ENCODE assay signal across 7 cellular contexts in genomic region chr5:119453045-119453383, GRCh38. TPM values are rescaled to one million over a fixed set of nuclear protein-coding genes. Genes with fewer than 3 reads are reported as not detected.
A peak's percentile ranks its signal among the peaks of the same experiment; 100 is the strongest.
DNase-seq lines count a peak whose midpoint lies in the region; ATAC-seq, FAIRE-seq and TF ChIP-seq lines count a peak whose summit lies in the region.

No MANE protein-coding gene starts in this region.

- peak overlapping the region; percentile 81 for H3K4me2 ChIP-seq in HepG2 (ENCODE audit: low read depth, low read length)

- no peak for TF ChIP-seq EP300 in HepG2 (IDR thresholded peaks at IDR 0.05; ENCODE audit: low read depth in 2 of 2, low read length in 2 of 2)
- no peak for TF ChIP-seq EP300 in HepG2 (CRISPR knock-in tag; IDR thresholded peaks at IDR 0.05; ENCODE audit: borderline replicate concordance)

- TF ChIP-seq RAD21 in HepG2 (CRISPR knock-in tag; IDR thresholded peaks at IDR 0.05) = no peak

- H3K4me1 ChIP-seq in HEK293 (ENCODE audit: control insufficient read depth, insufficient read depth, low read length) = no peaks in the 10 kb centered on the region
- H3K4me1 ChIP-seq in HepG2 (ENCODE audit: insufficient read depth, low read length) = peaks cover 35% of the 10 kb centered on the region

- 1% methylated on average over 13 of the region's 13 CpGs for WGBS in HepG2 (ENCODE audit: low lambda C conversion rate)

- intact Hi-C loops in HepG2 (cut with micrococcal nuclease; ENCODE audit: unreplicated experiment) = loop anchor here (2.0 kb wide), 1 partner anchor 14 kb away; no protein-coding TSS in a partner anchor

- no peaks in the 10 kb centered on the region for H3K9me3 ChIP-seq in HEK293 (ENCODE audit: control insufficient read depth, insufficient read depth, low read depth, low read length)
- no peaks in the 10 kb centered on the region for H3K9me3 ChIP-seq in HepG2 (ENCODE audit: low read length)

- 0 out of 2 replicates have a peak, but pooled peaks cover 3% of the 10 kb centered on the region for H4K20me1 ChIP-seq in HepG2 (ENCODE audit: insufficient read depth, low read length)

- H3K4me3 ChIP-seq in HEK293 (ENCODE audit: low read depth, low read length) (peak overlapping the region; percentile 85), HepG2 (replicated peaks in 1 of 3; ENCODE audit: insufficient read depth in 1 of 3, low read depth in 2 of 3, low read length in 3 of 3) (peak overlapping the region; percentile 89 to 98 (median 97))

- peaks cover 0 to 6% of the 10 kb centered on the region in 2 experiments; a peak in 1 of 3 replicates for H3K36me3 ChIP-seq in HEK293 (ENCODE audit: control insufficient read depth in 2 of 2, insufficient read depth in 1 of 2, low read length in 2 of 2)
- 0 out of 5 replicates have a peak, but pooled peaks cover 0 to 6% of the 10 kb centered on the region in 2 experiments for H3K36me3 ChIP-seq in HepG2 (replicated peaks in 1 of 2; ENCODE audit: control insufficient read depth in 1 of 2, insufficient read depth in 2 of 2, low read length in 2 of 2)

- no peak for TF ChIP-seq CTCF in HEK293 (tag by site-specific recombination; IDR thresholded peaks at IDR 0.05)
- no peak for TF ChIP-seq CTCF in HepG2 (CRISPR knock-in tag; IDR thresholded peaks at IDR 0.05)

- H3K27me3 ChIP-seq in HepG2 (ENCODE audit: control insufficient read depth in 1 of 2, insufficient read depth in 2 of 2, low read length in 2 of 2) = no peaks in the 10 kb centered on the region; a peak in 1 of 5 replicates

- no peak for TF ChIP-seq POLR2A in HepG2 (IDR thresholded peaks at IDR 0.05; ENCODE audit: insufficient read depth in 1 of 2, low read depth in 2 of 2, low read length in 2 of 2)

- BruUV-seq in HepG2 (replicated peaks; lab: Mats Ljungman, UMichigan) = no TSS peak

- H3K4me3 Mint-ChIP-seq in central memory CD8-positive, alpha-beta T cell = peak overlapping the region; percentile 91

- in situ Hi-C loops in HepG2 (cut with HindIII; ENCODE audit: extremely low pct_ligation_motif_present, low pct_unique_long_range_greater_than_20kb) = loop anchor here (25.0 kb wide), 1 partner anchor 284 kb away; no protein-coding TSS in a partner anchor
- in situ Hi-C loops in KBM-7 (cut with MboI; ENCODE audit: low pct_unique_long_range_greater_than_20kb, low sequenced_read_pairs) = loop anchor here (25.0 kb wide), 1 partner anchor 284 kb away; no protein-coding TSS in a partner anchor

- H3K27ac ChIP-seq in HEK293 (ENCODE audit: extremely low read depth, low read depth, low read length) (peak overlapping the region; percentile 73; the same call in 1 of the 2 replicates), HepG2 (ENCODE audit: extremely low read length, insufficient read depth, low read length) (peak overlapping the region; percentile 100), substantia nigra (ENCODE audit: low read depth, low read length, poor library complexity, severe bottlenecking) (peak overlapping the region; percentile 85)

- H2AFZ ChIP-seq in HepG2 (ENCODE audit: low read length) = no peak overlapping the region

- H3K4me1 Mint-ChIP-seq in central memory CD8-positive, alpha-beta T cell = peaks cover 26% of the 10 kb centered on the region

- peaks cover 16% of the 10 kb centered on the region for H3K27me3 Mint-ChIP-seq in central memory CD8-positive, alpha-beta T cell

- peaks cover 36% of the 10 kb centered on the region for H3K79me2 ChIP-seq in HepG2 (ENCODE audit: insufficient read depth, low read length)

- ATAC-seq in GM18498 (IDR thresholded peaks at IDR 0.05; ENCODE audit: unreplicated experiment) (peak; percentile 15), HepG2 (peak; percentile 47)
- peak; percentile 4 for ATAC-seq in central memory CD8-positive, alpha-beta T cell (replicated peaks; ENCODE audit: extremely low read depth, poor library complexity, severe bottlenecking)

- CTCF ChIA-PET in HEK293 (lab: Yijun Ruan, JAX) = interaction anchor here (0.6 kb wide), 1 partner anchor 620 kb away, joined by 3 read pairs; no protein-coding TSS in a partner anchor
- CTCF ChIA-PET in HepG2 (lab: Yijun Ruan, JAX; ENCODE audit: low intra/inter-chr PET ratio, low total read pairs) = no interaction called here

- DNase-seq in NCI-H524 treated with DMSO at 0.1 percent for 48 hours (lab: John Stamatoyannopoulos, UW) (peak; percentile 22), HepG2 (ENCODE audit: low spot score) (no peak), substantia nigra (lab: John Stamatoyannopoulos, UW) (peak in 6 of 49 donors; percentile 12 to 57 (median 29)), KBM-7 (no peak)
- DNase-seq in central memory CD8-positive, alpha-beta T cell (ENCODE audit: low spot score in 2 of 2) = no peak

- H3K36me3 Mint-ChIP-seq in central memory CD8-positive, alpha-beta T cell (ENCODE audit: insufficient read depth) = peaks cover 2% of the 10 kb centered on the region

- peak overlapping the region; percentile 87 for H3K27ac Mint-ChIP-seq in central memory CD8-positive, alpha-beta T cell (ENCODE audit: low read depth)

- H3K9me3 Mint-ChIP-seq in central memory CD8-positive, alpha-beta T cell = no peaks in the 10 kb centered on the region

- FAIRE-seq in HepG2 (lab: Jason Lieb, UNC) = no peak

- peak overlapping the region; percentile 99 for H3K9ac ChIP-seq in HepG2 (ENCODE audit: insufficient read depth, low read depth, low read length)

- POLR2A ChIA-PET in HEK293 (lab: Yijun Ruan, JAX) (no interaction called here), HepG2 (lab: Yijun Ruan, JAX) (interaction anchor here (0.9 to 2.7 kb wide), 4 partner anchors 10 to 71 kb away, joined by 3 to 25 read pairs (median 6); no protein-coding TSS in a partner anchor)

TF ChIP-seq in HEK293, 187 proteins besides CTCF, POLR2A, EP300 and RAD21 (continues in another document):
- TF ChIP-seq ZNF335 (tag by site-specific recombination; conservative IDR thresholded peaks at IDR 0.05) (0 out of 2 replicates have a peak, but pooled peaks have one; percentile 1), ZNF585B (tag by site-specific recombination; IDR thresholded peaks at IDR 0.05) (no peak), MZF1 (tag by site-specific recombination; IDR thresholded peaks at IDR 0.05; ENCODE audit: borderline replicate concordance) (no peak), ZBTB6 (tag by site-specific recombination; IDR thresholded peaks at IDR 0.05) (peak; percentile 62; the same call in 1 of the 2 replicates), ZNF660 (tag by site-specific recombination; IDR thresholded peaks at IDR 0.05) (no peak)

TF ChIP-seq in HepG2, 621 proteins besides CTCF, POLR2A, EP300 and RAD21 (continues in another document):
- no peak for TF ChIP-seq ZNF275 (CRISPR knock-in tag; IDR thresholded peaks at IDR 0.05; ENCODE audit: borderline replicate concordance)
- TF ChIP-seq ZNF615 (CRISPR knock-in tag; IDR thresholded peaks at IDR 0.05; ENCODE audit: borderline replicate concordance) = 0 out of 2 replicates have a peak, but pooled peaks have one; percentile 34
- no peak for TF ChIP-seq ZNF800 (CRISPR knock-in tag; IDR thresholded peaks at IDR 0.05)
- peak; percentile 22; the same call in 1 of the 2 replicates for TF ChIP-seq CREM (IDR thresholded peaks at IDR 0.05)
- TF ChIP-seq CREM (CRISPR knock-in tag; IDR thresholded peaks at IDR 0.05) = no peak
- TF ChIP-seq ZFY (CRISPR knock-in tag; IDR thresholded peaks at IDR 0.05) = no peak

RNA-seq across cellular contexts. Expression of gene HSD17B4, which starts 0.7 kb away (rescaled TPM):
- total RNA-seq in HepG2 (2016; rRNA removed; fragmentation: Illumina TruSeq; extraction: Trizol) = 399 and 508 TPM in 2 replicates
- total RNA-seq in HepG2 (2016; cell fraction: cytosol; rRNA removed; fragmentation: Illumina TruSeq; extraction: Trizol; ENCODE audit: low read depth) = 60.7 and 79.3 TPM in 2 replicates
- total RNA-seq in HepG2 (2016; cell fraction: insoluble cytoplasmic fraction; rRNA removed; fragmentation: Illumina TruSeq; extraction: Trizol) = 397 and 512 TPM in 2 replicates
- 102 and 119 TPM in 2 replicates for total RNA-seq in HepG2 (2016; cell fraction: membrane; rRNA removed; fragmentation: Illumina TruSeq; extraction: Trizol)
- 218 and 251 TPM in 2 replicates for total RNA-seq in HepG2 (2016; cell fraction: nucleus; rRNA removed; fragmentation: Illumina TruSeq; extraction: Trizol)
- 163 and 178 TPM in 2 replicates for polyA plus RNA-seq in HepG2 (2011; rRNA removed)
- polyA plus RNA-seq in HepG2 (2011; cell fraction: cytosol; rRNA removed) = 98.0 and 194 TPM in 2 replicates
- polyA plus RNA-seq in HepG2 (2011; cell fraction: nucleus; rRNA removed) = 119 and 175 TPM in 2 replicates
- 153 and 212 TPM in 2 replicates for polyA plus RNA-seq in HepG2 (2012)
- polyA plus RNA-seq in HepG2 (2016; cell fraction: cytosol; fragmentation: Illumina TruSeq; extraction: Trizol; ENCODE audit: low read depth) = 35.4 and 40.3 TPM in 2 replicates
- polyA plus RNA-seq in HepG2 (2016; cell fraction: insoluble cytoplasmic fraction; fragmentation: Illumina TruSeq; extraction: Trizol; ENCODE audit: low read depth) = 332 and 336 TPM in 2 replicates
- 57.1 and 67.7 TPM in 2 replicates for polyA plus RNA-seq in HepG2 (2016; cell fraction: membrane; fragmentation: Illumina TruSeq; extraction: Trizol; ENCODE audit: low read depth)
- 221 and 269 TPM in 2 replicates for polyA plus RNA-seq in HepG2 (2016; cell fraction: nucleus; fragmentation: Illumina TruSeq; extraction: Trizol; ENCODE audit: insufficient read depth, low read depth)
- 271 and 288 TPM in 2 replicates for polyA minus RNA-seq in HepG2 (2011; rRNA and poly(A)+ RNA removed; ENCODE audit: low replicate concordance)
- polyA minus RNA-seq in HepG2 (2011; cell fraction: cytosol; rRNA and poly(A)+ RNA removed) = 117 and 147 TPM in 2 replicates
- 131 and 184 TPM in 2 replicates for polyA minus RNA-seq in HepG2 (2011; cell fraction: nucleus; rRNA and poly(A)+ RNA removed)
